In the genomic region with DNA sequence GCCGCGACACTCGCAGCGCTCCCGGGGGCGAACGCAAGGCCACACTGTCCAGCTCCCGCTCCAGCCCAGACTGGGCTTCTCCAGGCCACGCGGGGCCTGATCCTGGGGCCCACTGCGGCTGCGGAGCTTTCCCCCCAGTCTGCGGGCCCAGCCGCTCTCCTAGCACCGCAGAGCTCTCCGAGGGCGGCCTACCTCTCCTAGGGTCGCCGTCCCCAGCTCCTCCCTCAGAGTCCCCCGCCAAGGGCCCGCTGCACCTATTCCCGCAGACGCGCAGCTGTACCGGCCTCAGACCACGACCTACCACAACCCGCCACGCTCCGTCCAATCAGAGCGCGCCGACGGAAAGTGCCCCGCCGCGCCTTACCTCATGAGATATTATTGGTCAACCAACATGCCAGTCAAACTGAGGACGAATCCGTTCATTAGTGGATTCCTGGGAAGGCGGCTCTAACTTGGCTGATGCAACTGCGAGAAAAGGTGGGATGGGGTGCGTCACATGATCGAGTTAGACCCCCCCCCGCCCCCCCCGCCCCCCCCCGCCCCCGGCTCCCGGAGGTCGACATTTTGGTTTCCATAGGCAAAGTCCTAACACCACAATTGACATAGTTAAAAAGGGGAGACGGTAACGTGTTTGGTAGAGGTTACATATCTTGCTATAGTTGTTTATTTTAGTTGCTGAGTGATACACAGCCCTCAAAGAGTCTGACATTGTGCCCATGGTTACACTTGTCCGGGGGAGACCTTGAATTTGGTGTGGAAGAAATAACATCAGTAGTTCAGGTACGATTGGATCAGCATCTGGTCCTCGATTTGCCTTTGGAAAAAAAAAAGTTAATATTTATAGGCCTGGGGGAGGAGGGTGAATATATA, we compare ENCODE assay signal across 7 cellular contexts. TPM values are rescaled to one million over a fixed set of nuclear protein-coding genes. Genes with fewer than 3 reads are reported as not detected.
A peak's percentile ranks its signal among the peaks of the same experiment; 100 is the strongest.
DNase-seq lines count a peak whose midpoint lies in the region; ATAC-seq, FAIRE-seq and TF ChIP-seq lines count a peak whose summit lies in the region.

A gene (minus strand): TSS at position 278 of the 870 bp plus-strand sequence. CDS start 6,743 bp downstream, outside the sequence.

- ATAC-seq in HG02981 (IDR thresholded peaks at IDR 0.05; ENCODE audit: unreplicated experiment): peak; percentile 98

- H4K20me1 ChIP-seq in hepatocyte (ENCODE audit: insufficient read depth, poor library complexity, severe bottlenecking): peaks cover 21% of the 10 kb centered on the region

- H3K79me2 ChIP-seq in hepatocyte: peaks cover 48% of the 10 kb centered on the region

- H3K36me3 ChIP-seq in hepatocyte (replicated peaks; ENCODE audit: insufficient read depth, low read depth): no peaks in the 10 kb centered on the region

- FAIRE-seq in GM18507 (lab: Jason Lieb, UNC): peak; percentile 89

- peak within 1 kb of the TSS; percentile 98 for H3K27ac ChIP-seq in hepatocyte

- peaks cover 9% of the 10 kb centered on the region for H3K4me1 ChIP-seq in hepatocyte (ENCODE audit: insufficient read depth)

- H3K9me2 ChIP-seq in hepatocyte (replicated peaks; ENCODE audit: insufficient read depth): no peaks in the 10 kb centered on the region

- no peaks in the 10 kb centered on the region for H3K27me3 ChIP-seq in hepatocyte

- no peak for TF ChIP-seq CTCF in hepatocyte (IDR thresholded peaks at IDR 0.05; ENCODE audit: poor library complexity)

- peak within 1 kb of the TSS; percentile 98 for H2AFZ ChIP-seq in hepatocyte

- 4% methylated on average over 47 of the region's 53 CpGs for WGBS in hepatocyte (ENCODE audit: low lambda C conversion rate, missing lambda C conversion rate)

- DNase-seq in GM18507 (ENCODE audit: extremely low spot score, insufficient read length, low read depth) (peak; percentile 86), NCI-H2029 treated with DMSO at 0.1 percent for 48 hours (lab: John Stamatoyannopoulos, UW) (peak; percentile 65), T-helper 9 cell (peak; percentile 91), astrocyte of the hippocampus (ENCODE audit: low read depth, low spot score) (peak; percentile 100), hepatocyte (ENCODE audit: low spot score) (peak; percentile 99), retina (peak; percentile 98)

- no peaks in the 10 kb centered on the region for H3K9me3 ChIP-seq in hepatocyte (ENCODE audit: low read depth)

- peak within 1 kb of the TSS; percentile 74 for H3K4me3 ChIP-seq in hepatocyte

- peak within 1 kb of the TSS; percentile 94 for H3K4me2 ChIP-seq in hepatocyte

RNA-seq across cellular contexts. Expression of the gene that starts here (rescaled TPM):
- total RNA-seq in hepatocyte: 73.8 and 78.6 TPM in 2 replicates
- polyA plus RNA-seq in hepatocyte: 71.2 and 79.5 TPM in 2 replicates

Comparison
In these comparisons a context has a peak if more than half of its experiments do, and no peak if none do; other contexts are left out.
1. Peak in every context shown above with its lines: DNase-seq, ATAC-seq, H3K4me3 ChIP-seq and H3K27ac ChIP-seq.